ENCODE assay signal across 1 cellular context in the genomic region with DNA sequence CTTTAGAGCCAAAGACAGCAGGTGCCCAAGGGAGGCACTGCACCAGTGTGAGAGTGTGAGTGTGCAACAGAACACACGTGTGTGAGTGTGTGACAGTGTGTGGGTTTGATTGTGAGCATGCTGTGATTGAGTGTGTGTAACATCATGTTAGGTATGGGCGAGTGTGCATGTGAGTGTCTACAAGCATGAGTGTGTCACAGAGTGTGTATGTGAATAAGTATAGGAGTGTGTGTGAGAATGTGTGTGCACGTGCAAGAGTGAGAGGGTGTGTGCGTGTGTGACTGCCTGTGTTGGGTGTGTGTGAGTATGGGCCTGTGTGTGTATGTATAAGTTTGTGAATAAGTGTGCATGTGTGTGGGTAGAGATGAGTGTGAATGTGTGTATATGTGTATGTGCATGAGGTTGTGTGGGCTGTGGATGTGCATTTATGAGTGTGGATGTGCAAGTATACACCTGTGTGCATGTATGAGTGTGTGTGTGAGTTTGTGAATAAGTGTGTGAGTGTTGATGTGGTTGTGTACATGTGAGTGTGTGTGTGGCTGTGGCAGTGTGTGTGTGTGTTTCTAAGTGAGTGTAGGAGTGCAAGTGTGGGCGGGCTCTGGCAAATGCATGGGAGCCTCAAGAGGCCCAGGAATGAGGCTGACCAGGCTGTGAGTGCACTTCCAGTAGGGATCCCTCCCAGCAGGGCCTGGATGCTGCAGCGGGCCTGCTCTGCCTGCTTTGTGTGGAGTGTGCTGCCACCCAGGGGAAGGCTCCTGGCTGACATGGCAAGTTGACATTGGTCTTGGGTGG.
TF ChIP-seq lines count a peak whose summit lies in the region.

No MANE protein-coding gene starts in this region.

TF ChIP-seq in GM12878, 131 proteins besides CTCF, POLR2A, EP300 and RAD21 (continued from another document):
- TF ChIP-seq CHD1 (IDR thresholded peaks at IDR 0.05; ENCODE audit: low read depth, low read length): no peak
- TF ChIP-seq, protein P1, sequence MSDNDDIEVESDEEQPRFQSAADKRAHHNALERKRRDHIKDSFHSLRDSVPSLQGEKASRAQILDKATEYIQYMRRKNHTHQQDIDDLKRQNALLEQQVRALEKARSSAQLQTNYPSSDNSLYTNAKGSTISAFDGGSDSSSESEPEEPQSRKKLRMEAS (IDR thresholded peaks at IDR 0.05; ENCODE audit: low read depth, low read length): no peak
- TF ChIP-seq JUND (IDR thresholded peaks at IDR 0.05; ENCODE audit: low read depth, low read length): no peak
- no peak for TF ChIP-seq EGR1 (IDR thresholded peaks at IDR 0.05; ENCODE audit: borderline replicate concordance in 1 of 2, low read depth in 2 of 2, low read length in 2 of 2)
- TF ChIP-seq STAT1 (conservative IDR thresholded peaks at IDR 0.05): no peak
- TF ChIP-seq SMC3 (IDR thresholded peaks at IDR 0.05; ENCODE audit: borderline replicate concordance, low read length): peak; percentile 56; the same call in 1 of the 2 replicates
- TF ChIP-seq SUPT20H (IDR thresholded peaks at IDR 0.05; ENCODE audit: borderline replicate concordance, control insufficient read depth, low read depth, low read length): no peak
- TF ChIP-seq, protein P2, sequence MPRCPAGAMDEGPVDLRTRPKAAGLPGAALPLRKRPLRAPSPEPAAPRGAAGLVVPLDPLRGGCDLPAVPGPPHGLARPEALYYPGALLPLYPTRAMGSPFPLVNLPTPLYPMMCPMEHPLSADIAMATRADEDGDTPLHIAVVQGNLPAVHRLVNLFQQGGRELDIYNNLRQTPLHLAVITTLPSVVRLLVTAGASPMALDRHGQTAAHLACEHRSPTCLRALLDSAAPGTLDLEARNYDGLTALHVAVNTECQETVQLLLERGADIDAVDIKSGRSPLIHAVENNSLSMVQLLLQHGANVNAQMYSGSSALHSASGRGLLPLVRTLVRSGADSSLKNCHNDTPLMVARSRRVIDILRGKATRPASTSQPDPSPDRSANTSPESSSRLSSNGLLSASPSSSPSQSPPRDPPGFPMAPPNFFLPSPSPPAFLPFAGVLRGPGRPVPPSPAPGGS (IDR thresholded peaks at IDR 0.05; ENCODE audit: borderline replicate concordance, insufficient read depth, low read depth, low read length, poor library complexity, severe bottlenecking): peak; percentile 91
- TF ChIP-seq SP1 (IDR thresholded peaks at IDR 0.05; ENCODE audit: low read depth, low read length): no peak
- no peak for TF ChIP-seq MTA2 (IDR thresholded peaks at IDR 0.05; ENCODE audit: low read depth)
